In genomic region chr19:676343-677105, GRCh38 we compare ENCODE assay signal across 8 cellular contexts. TPM values are rescaled to one million over a fixed set of nuclear protein-coding genes. Genes with fewer than 3 reads are reported as not detected.
A peak's percentile ranks its signal among the peaks of the same experiment; 100 is the strongest.
DNase-seq lines count a peak whose midpoint lies in the region; ATAC-seq, FAIRE-seq and TF ChIP-seq lines count a peak whose summit lies in the region.

Gene FSTL3 (plus strand): TSS chr19:676392. CDS start chr19:676424, 32 bp downstream.

- H4K20me1 ChIP-seq in SK-N-SH (ENCODE audit: insufficient read depth): no peaks in the 10 kb centered on the region

- H3K4me1 ChIP-seq in SK-N-SH (ENCODE audit: control insufficient read depth in 1 of 2, insufficient read depth in 2 of 2, low read depth in 1 of 2, low read length in 1 of 2): peaks cover 8 to 33% of the 10 kb centered on the region in 2 experiments; a peak in 3 of 4 replicates

- 6% methylated on average over 18 of the region's 63 CpGs for WGBS in SK-N-SH (ENCODE audit: low lambda C conversion rate)

- peak within 1 kb of the TSS; percentile 54 to 79 for H3K4me3 ChIP-seq in SK-N-SH (ENCODE audit: low read depth in 2 of 2, low read length in 1 of 2)

- H3K9ac ChIP-seq in SK-N-SH: peak within 1 kb of the TSS; percentile 92

- H3K9me3 ChIP-seq in SK-N-SH: no peaks in the 10 kb centered on the region

- peaks cover 26% of the 10 kb centered on the region for H3K79me2 ChIP-seq in SK-N-SH (ENCODE audit: insufficient read depth)

- intact Hi-C loops in dendritic cell treated with granulocyte-macrophage colony-stimulating factor and Interleukin-4, amounts not matched to agents 40 ng/mL and 50 ng/mL, for 4 days (cut with micrococcal nuclease): no loop called here

- ATAC-seq in SK-N-SH treated with all-trans-retinoic acid at 6 μM for 48 hours (no peak), GM21723 (IDR thresholded peaks at IDR 0.05; ENCODE audit: unreplicated experiment) (no peak)

- no peak for TF ChIP-seq RAD21 in SK-N-SH (IDR thresholded peaks at IDR 0.05; ENCODE audit: low read length)

- peak within 1 kb of the TSS in 1 of 2 experiments; percentile 76; a peak in 2 of 4 replicates for H3K27ac ChIP-seq in SK-N-SH (ENCODE audit: low read depth in 2 of 2, low read length in 1 of 2)

- peak within 1 kb of the TSS; percentile 43 for H3K27ac Mint-ChIP-seq in dendritic cell treated with granulocyte-macrophage colony-stimulating factor and Interleukin-4, amounts not matched to agents 40 ng/mL and 50 ng/mL, for 4 days
- peak within 1 kb of the TSS; percentile 94 for H3K27ac Mint-ChIP-seq in mesothelial cell of epicardium

- peaks cover 10% of the 10 kb centered on the region for H3F3A ChIP-seq in SK-N-SH (replicated peaks; ENCODE audit: insufficient read depth)

- TF ChIP-seq EP300 in SK-N-SH (IDR thresholded peaks at IDR 0.05; ENCODE audit: borderline replicate concordance in 1 of 2, low read depth in 1 of 2, low read length in 1 of 2): no peak

- peak within 1 kb of the TSS; percentile 89 for H3K4me2 ChIP-seq in SK-N-SH

- no peaks in the 10 kb centered on the region for H3K9me3 Mint-ChIP-seq in dendritic cell treated with granulocyte-macrophage colony-stimulating factor and Interleukin-4, amounts not matched to agents 40 ng/mL and 50 ng/mL, for 4 days
- H3K9me3 Mint-ChIP-seq in mesothelial cell of epicardium: no peaks in the 10 kb centered on the region

- POLR2A ChIA-PET in SK-N-SH (lab: Yijun Ruan, JAX): interaction anchor here (1.3 kb wide), 1 partner anchor 31 kb away, joined by 3 read pairs; no protein-coding TSS in a partner anchor

- peaks cover 6% of the 10 kb centered on the region for H3K36me3 Mint-ChIP-seq in dendritic cell treated with granulocyte-macrophage colony-stimulating factor and Interleukin-4, amounts not matched to agents 40 ng/mL and 50 ng/mL, for 4 days (ENCODE audit: low read depth)
- H3K36me3 Mint-ChIP-seq in mesothelial cell of epicardium: no peaks in the 10 kb centered on the region

- no peak for TF ChIP-seq CTCF in SK-N-SH (IDR thresholded peaks at IDR 0.05)
- TF ChIP-seq CTCF in mesothelial cell of epicardium (IDR thresholded peaks at IDR 0.05; ENCODE audit: unreplicated experiment): no peak

- no peaks in the 10 kb centered on the region for H3K9me2 ChIP-seq in SK-N-SH

- FAIRE-seq in urothelium cell line (lab: Jason Lieb, UNC): no peak

- peaks cover 0 to 3% of the 10 kb centered on the region in 2 experiments for H3K36me3 ChIP-seq in SK-N-SH (replicated peaks in 1 of 2; ENCODE audit: control insufficient read depth in 1 of 2, insufficient read depth in 2 of 2, low read length in 1 of 2)

- CTCF ChIA-PET in SK-N-SH (lab: Yijun Ruan, JAX): interaction anchor here (1.0 to 6.0 kb wide), 12 partner anchors 27 to 181 kb away, joined by 3 to 33 read pairs (median 4); no protein-coding TSS in a partner anchor

- H3K4me1 Mint-ChIP-seq in dendritic cell treated with granulocyte-macrophage colony-stimulating factor and Interleukin-4, amounts not matched to agents 40 ng/mL and 50 ng/mL, for 4 days (ENCODE audit: low read depth): peaks cover 48% of the 10 kb centered on the region
- peaks cover 25% of the 10 kb centered on the region for H3K4me1 Mint-ChIP-seq in mesothelial cell of epicardium

- peaks cover 49% of the 10 kb centered on the region for H3K27me3 Mint-ChIP-seq in dendritic cell treated with granulocyte-macrophage colony-stimulating factor and Interleukin-4, amounts not matched to agents 40 ng/mL and 50 ng/mL, for 4 days
- no peaks in the 10 kb centered on the region for H3K27me3 Mint-ChIP-seq in mesothelial cell of epicardium (ENCODE audit: low read depth)

- H2AFZ ChIP-seq in SK-N-SH (ENCODE audit: low read depth): no peak within 1 kb of the TSS

- no peaks in the 10 kb centered on the region for H3K27me3 ChIP-seq in SK-N-SH (ENCODE audit: insufficient read depth)

- H3K4me3 Mint-ChIP-seq in dendritic cell treated with granulocyte-macrophage colony-stimulating factor and Interleukin-4, amounts not matched to agents 40 ng/mL and 50 ng/mL, for 4 days: peak within 1 kb of the TSS; percentile 70
- peak within 1 kb of the TSS; percentile 62 for H3K4me3 Mint-ChIP-seq in mesothelial cell of epicardium

- DNase-seq in SK-N-SH (no peak), mesothelial cell of epicardium (ENCODE audit: low spot score in 2 of 2, unreplicated experiment in 2 of 2) (no peak), urothelium cell line (ENCODE audit: low spot score) (peak; percentile 50), NK-92 (lab: John Stamatoyannopoulos, UW; ENCODE audit: unreplicated experiment) (no peak)
- no peak for DNase-seq in activated CD4-positive, alpha-beta T cell treated with anti-CD3 and anti-CD28 coated beads for 1 hour

TF ChIP-seq in SK-N-SH, 30 proteins besides CTCF, POLR2A, EP300 and RAD21 (continues in another document):
- TF ChIP-seq RXRA (IDR thresholded peaks at IDR 0.05; ENCODE audit: borderline replicate concordance, low read depth) (peak; percentile 34; the same call in 1 of the 2 replicates), IRF3 (IDR thresholded peaks at IDR 0.05; ENCODE audit: low read depth, low read length) (no peak), FOXJ3 (CRISPR knock-in tag; IDR thresholded peaks at IDR 0.05) (no peak), POLR2AphosphoS5 (IDR thresholded peaks at IDR 0.05; ENCODE audit: low read depth, low read length) (peak; percentile 63), TAF1 (IDR thresholded peaks at IDR 0.05; ENCODE audit: borderline replicate concordance, low read depth, low read length) (0 out of 2 replicates have a peak, but pooled peaks have one; percentile 21), GABPA (IDR thresholded peaks at IDR 0.05; ENCODE audit: low read depth) (no peak)

TF ChIP-seq in SK-N-SH treated with all-trans-retinoic acid at 6 μM for 48 hours, 23 proteins besides CTCF, POLR2A, EP300 and RAD21:
- TF ChIP-seq PATZ1 (CRISPR knock-in tag; IDR thresholded peaks at IDR 0.05; ENCODE audit: borderline replicate concordance): no peak
- TF ChIP-seq ZFP3 (CRISPR knock-in tag; IDR thresholded peaks at IDR 0.05): no peak
- TF ChIP-seq ISL1 (CRISPR knock-in tag; IDR thresholded peaks at IDR 0.05): no peak
- no peak for TF ChIP-seq ESRRG (CRISPR knock-in tag; IDR thresholded peaks at IDR 0.05)
- no peak for TF ChIP-seq ZNF8 (CRISPR knock-in tag; IDR thresholded peaks at IDR 0.05)
- TF ChIP-seq CSDC2 (CRISPR knock-in tag; IDR thresholded peaks at IDR 0.05): no peak
- no peak for TF ChIP-seq GLIS3 (CRISPR knock-in tag; IDR thresholded peaks at IDR 0.05)

RNA-seq across cellular contexts. Expression of gene FSTL3, which starts in this region (rescaled TPM):
- 64.4 and 73.0 TPM in 2 replicates for polyA plus RNA-seq in SK-N-SH (2012; rRNA removed)
- 33.6 and 47.9 TPM in 2 replicates for polyA plus RNA-seq in SK-N-SH (2012; cell fraction: cytosol; rRNA removed)
- polyA plus RNA-seq in SK-N-SH (2012; cell fraction: nucleus; rRNA removed): 259 and 359 TPM in 2 replicates
- 64.1 to 65.5 TPM (median 64.6 TPM) in 3 replicates for total RNA-seq in mesothelial cell of epicardium
